17 cellular contexts compared by ENCODE assay signal in genomic region chr16:83581082-83581481, GRCh38.
A peak's percentile ranks its signal among the peaks of the same experiment; 100 is the strongest.
DNase-seq lines count a peak whose midpoint lies in the region; ATAC-seq, FAIRE-seq and TF ChIP-seq lines count a peak whose summit lies in the region.
"Had no signal": no experiment of that assay in that cellular context is flagged by ENCODE, and none has a peak within 500 bp of the region (broad histone marks: within the 10 kb centered on the region; RNA-seq: fewer than 3 reads in every experiment).

No MANE protein-coding gene starts in this region.

- no peak overlapping the region for H3K4me3 ChIP-seq in kidney (ENCODE audit: low read length in 2 of 2)
- H3K4me3 ChIP-seq: skin epidermis had no signal

- no peak for TF ChIP-seq CTCF in kidney (IDR thresholded peaks at IDR 0.05; ENCODE audit: borderline replicate concordance, extremely low read depth, insufficient read depth)

- H3K9me3 ChIP-seq in kidney (ENCODE audit: control insufficient read depth in 1 of 2, low read length in 2 of 2): no peaks in the 10 kb centered on the region
- H3K9me3 ChIP-seq: Caco-2 had no signal

- TF ChIP-seq POLR2A in H54 (IDR thresholded peaks at IDR 0.05; ENCODE audit: low read depth, low read length): no peak

- FAIRE-seq in H54 (lab: Jason Lieb, UNC) (no peak), kidney (lab: Jason Lieb, UNC) (no peak)

- peak; percentile 2 for DNase-seq in DMS53 (lab: John Stamatoyannopoulos, UW)
- no peak for DNase-seq in DMS53 treated with DMSO at 0.1 percent for 48 hours (lab: John Stamatoyannopoulos, UW; ENCODE audit: unreplicated experiment)
- no peak for DNase-seq in stimulated activated naive CD4-positive, alpha-beta T cell (lab: John Stamatoyannopoulos, UW)
- DNase-seq in H54 (ENCODE audit: insufficient read length, low spot score): no peak
- no peak for DNase-seq in kidney
- DNase-seq in stimulated activated naive CD8-positive, alpha-beta T cell treated with anti-CD3 and anti-CD28 coated beads, Interleukin-15, Interleukin-2, amounts not matched to agents 100 U/mL and 50 U/mL, for 24 hours: no peak
- DNase-seq: activated CD4-positive, alpha-beta T cell treated with anti-CD3 and anti-CD28 coated beads for 1 hour; activated T-cell treated with anti-CD3 and anti-CD28 coated beads, Interleukin-2, amount 50 U/mL, for 72 hours; Caco-2; cortex of kidney; mesenchymal stem cell; NCI-H2171 treated with DMSO at 0.1 percent for 48 hours; SW 1271 had no signal

- ATAC-seq in HG02798 (IDR thresholded peaks at IDR 0.05; ENCODE audit: poor library complexity, unreplicated experiment) (peak; percentile 57), HG03460 (IDR thresholded peaks at IDR 0.05; ENCODE audit: unreplicated experiment) (peak; percentile 90)
- ATAC-seq in stimulated activated naive CD8-positive, alpha-beta T cell treated with anti-CD3 and anti-CD28 coated beads, Interleukin-15, Interleukin-2, amounts not matched to agents 100 U/mL and 50 U/mL, for 24 hours: no peak
- ATAC-seq: activated T-cell treated with anti-CD3 and anti-CD28 coated beads, Interleukin-2, amount 50 U/mL, for 72 hours had no signal

- H3K4me1 ChIP-seq in kidney (ENCODE audit: control insufficient read depth in 1 of 2, insufficient read depth in 1 of 2, low read depth in 1 of 2, low read length in 2 of 2): no peaks in the 10 kb centered on the region
- H3K4me1 ChIP-seq: Caco-2 had no signal

- H3K9ac ChIP-seq in kidney (ENCODE audit: low read length in 2 of 2): no peak overlapping the region

- intact Hi-C loops in kidney (cut with DNase I): no loop called here

- H3K36me3 ChIP-seq in kidney (ENCODE audit: control insufficient read depth in 1 of 2, insufficient read depth in 2 of 2, low read length in 2 of 2): no peaks in the 10 kb centered on the region

- no peak overlapping the region for H3K27ac ChIP-seq in kidney (ENCODE audit: low read depth in 2 of 2, low read length in 2 of 2)
- H3K27ac ChIP-seq: 22Rv1, skin epidermis had no signal
